8 cellular contexts compared by ENCODE assay signal in genomic region chr19:35744335-35744687, GRCh38. TPM values are rescaled to one million over a fixed set of nuclear protein-coding genes. Genes with fewer than 3 reads are reported as not detected.
DNase-seq lines count a peak whose midpoint lies in the region; ATAC-seq and TF ChIP-seq lines count a peak whose summit lies in the region.

No MANE protein-coding gene starts in this region.

- H3K27me3 ChIP-seq in IMR-90 (ENCODE audit: control insufficient read depth, insufficient read depth, low read length) (no peaks in the 10 kb centered on the region), mucosa of stomach (ENCODE audit: control insufficient read depth, insufficient read depth, low read length) (no peaks in the 10 kb centered on the region)

- in situ Hi-C loops in IMR-90 (cut with MboI; ENCODE audit: low sequenced_read_pairs), result no loop called here

- H3K56ac ChIP-seq in IMR-90 (ENCODE audit: extremely low read depth, insufficient read depth, low read length), result no peak overlapping the region

- H2BK120ac ChIP-seq in IMR-90 (ENCODE audit: low read depth, low read length), result no peak overlapping the region

- peak overlapping the region; percentile 97 for H2AFZ ChIP-seq in IMR-90 (replicated peaks; ENCODE audit: low read length, poor library complexity)

- H4K91ac ChIP-seq in IMR-90 (ENCODE audit: insufficient read depth, low read depth, low read length), result no peak overlapping the region

- CTCF ChIA-PET in IMR-90 (lab: Yijun Ruan, JAX), result no interaction called here

- no peak for TF ChIP-seq RAD21 in IMR-90 (IDR thresholded peaks at IDR 0.05; ENCODE audit: low read length)

- H3K23ac ChIP-seq in IMR-90 (ENCODE audit: low read depth, low read length), result no peak overlapping the region

- H3K9me3 ChIP-seq in IMR-90 (ENCODE audit: control insufficient read depth, insufficient read depth, low read length) (no peaks in the 10 kb centered on the region), mucosa of stomach (ENCODE audit: control insufficient read depth, low read length) (no peaks in the 10 kb centered on the region)

- BruUV-seq in IMR-90 (replicated peaks; lab: Mats Ljungman, UMichigan), result no TSS peak

- intact Hi-C loops in IMR-90 (cut with micrococcal nuclease) (loop anchor here (2.0 kb wide), 2 partner anchors 28 to 76 kb away; no protein-coding TSS in a partner anchor), head of caudate nucleus (cut with DNase I) (loop anchor here (2.0 to 10.0 kb wide), 2 partner anchors 28 to 190 kb away; partner anchors contain the start of gene LRFN3)

- no peak overlapping the region for H4K5ac ChIP-seq in IMR-90 (ENCODE audit: low read depth, low read length)

- peaks cover 0 to 40% of the 10 kb centered on the region in 2 experiments; a peak in 2 of 4 replicates for H3K79me1 ChIP-seq in IMR-90 (ENCODE audit: low read depth in 1 of 2, low read length in 2 of 2)

- H4K8ac ChIP-seq in IMR-90 (ENCODE audit: low read depth in 2 of 2, low read length in 2 of 2), result no peak overlapping the region; a peak in 1 of 4 replicates

- no peak overlapping the region for H3K4ac ChIP-seq in IMR-90 (ENCODE audit: low read depth, low read length)

- TF ChIP-seq CTCF in 22Rv1 (IDR thresholded peaks at IDR 0.05) (no peak), IMR-90 (conservative IDR thresholded peaks at IDR 0.05; ENCODE audit: low read depth, low read length) (no peak), cardiac fibroblast (IDR thresholded peaks at IDR 0.05; ENCODE audit: low read depth, low read length) (no peak)

- peaks cover 7% of the 10 kb centered on the region; the same call in 1 of the 2 replicates for H3K9me1 ChIP-seq in IMR-90 (ENCODE audit: insufficient read depth, low read length)

- WGBS in IMR-90 (ENCODE audit: extremely low coverage in 2 of 2, insufficient read length in 1 of 2), 2 experiments, result no CpG with 5 or more reads among the region's 8 CpGs

- no peak overlapping the region for H3K9ac ChIP-seq in IMR-90 (ENCODE audit: low read depth, low read length)
- H3K9ac ChIP-seq in mucosa of stomach (ENCODE audit: low read length), result no peak overlapping the region

- no peak overlapping the region for H3K14ac ChIP-seq in IMR-90 (replicated peaks; ENCODE audit: low read depth, low read length)

- peak overlapping the region; percentile 78 for H3K4me2 ChIP-seq in IMR-90 (ENCODE audit: low read depth, low read length)

- POLR2A ChIA-PET in IMR-90 (lab: Charles Lee; ENCODE audit: unreplicated experiment), result no interaction called here

- H2AK9ac ChIP-seq in IMR-90 (replicated peaks; ENCODE audit: low read depth, low read length, poor library complexity), result peak overlapping the region; percentile 93

- dilution Hi-C loops in IMR-90 (cut with HindIII; ENCODE audit: low sequenced_read_pairs, unreplicated experiment), result no loop called here

- no peak for DNase-seq in IMR-90
- DNase-seq in cardiac fibroblast (ENCODE audit: low read depth in 2 of 2), result no peak
- DNase-seq in NOMO-1 treated with dmso at 0.1 percent for 144 hours (lab: John Stamatoyannopoulos, UW; ENCODE audit: unreplicated experiment), result no peak
- DNase-seq in head of caudate nucleus, result no peak
- no peak for DNase-seq in nucleus accumbens (lab: John Stamatoyannopoulos, UW)

- H3K4me1 ChIP-seq in IMR-90 (ENCODE audit: control insufficient read depth, insufficient read depth, low read length) (peaks cover 6% of the 10 kb centered on the region; the same call in 1 of the 2 replicates), mucosa of stomach (ENCODE audit: control insufficient read depth, insufficient read depth, low read length) (peaks cover 38% of the 10 kb centered on the region)

- no peak overlapping the region for H3K18ac ChIP-seq in IMR-90 (ENCODE audit: low read depth, low read length)

- ATAC-seq in IMR-90 (ENCODE audit: low read depth) (no peak), GM18867 (IDR thresholded peaks at IDR 0.05; ENCODE audit: unreplicated experiment) (no peak)

- no peaks in the 10 kb centered on the region for H3K36me3 ChIP-seq in IMR-90 (ENCODE audit: control insufficient read depth, insufficient read depth, low read length)
- no peaks in the 10 kb centered on the region for H3K36me3 ChIP-seq in mucosa of stomach (ENCODE audit: control insufficient read depth, insufficient read depth, low read length)

- H2BK15ac ChIP-seq in IMR-90 (ENCODE audit: low read depth, low read length), result no peak overlapping the region

- H2AK5ac ChIP-seq in IMR-90 (ENCODE audit: low read depth, low read length), result peak overlapping the region; percentile 60; the same call in 1 of the 2 replicates

- no peak overlapping the region for H2BK20ac ChIP-seq in IMR-90 (ENCODE audit: low read depth, low read length)

- peak overlapping the region; percentile 50; the same call in 1 of the 2 replicates for H3K4me3 ChIP-seq in IMR-90 (ENCODE audit: insufficient read depth, low read depth, low read length)
- peak overlapping the region; percentile 76 to 86 for H3K4me3 ChIP-seq in cardiac fibroblast (replicated peaks in 1 of 2; ENCODE audit: low read depth in 2 of 2, low read length in 2 of 2)
- H3K4me3 ChIP-seq in mucosa of stomach (ENCODE audit: low read length), result peak overlapping the region; percentile 26

- no peak overlapping the region for H2BK5ac ChIP-seq in IMR-90 (ENCODE audit: low read depth, low read length, poor library complexity, severe bottlenecking)

- no peak for TF ChIP-seq POLR2A in IMR-90 (IDR thresholded peaks at IDR 0.05; ENCODE audit: low read depth, low read length)

- H3K27ac ChIP-seq in 22Rv1, result peak overlapping the region; percentile 98
- H3K27ac ChIP-seq in IMR-90 (ENCODE audit: insufficient read depth, low read length), result no peak overlapping the region; the same call in 1 of the 2 replicates

- no peaks in the 10 kb centered on the region; the same call in 1 of the 2 replicates for H4K20me1 ChIP-seq in IMR-90 (ENCODE audit: insufficient read depth, low read length)

TF ChIP-seq in IMR-90, 13 proteins besides CTCF, POLR2A, EP300 and RAD21:
- TF ChIP-seq BHLHE40 (IDR thresholded peaks at IDR 0.05; ENCODE audit: low read depth, low read length) (no peak), MAZ (IDR thresholded peaks at IDR 0.05; ENCODE audit: borderline replicate concordance, low read depth, low read length) (no peak), NFE2L2 (IDR thresholded peaks at IDR 0.05; ENCODE audit: low read depth, low read length) (no peak), ELK1 (IDR thresholded peaks at IDR 0.05; ENCODE audit: borderline replicate concordance, low read depth, low read length) (no peak), SMC3 (IDR thresholded peaks at IDR 0.05; ENCODE audit: low read depth, low read length) (no peak), CHD1 (IDR thresholded peaks at IDR 0.05; ENCODE audit: low read depth, low read length) (no peak), MAFK (IDR thresholded peaks at IDR 0.05; ENCODE audit: low read depth, low read length) (no peak), FOS (IDR thresholded peaks at IDR 0.05; ENCODE audit: low read depth, low read length) (no peak), USF2 (IDR thresholded peaks at IDR 0.05; ENCODE audit: low read depth, low read length) (no peak), MXI1 (IDR thresholded peaks at IDR 0.05; ENCODE audit: borderline replicate concordance, low read depth, low read length) (no peak), RFX5 (IDR thresholded peaks at IDR 0.05; ENCODE audit: low read depth, low read length) (no peak), CEBPB (IDR thresholded peaks at IDR 0.05; ENCODE audit: low read depth, low read length) (no peak)

RNA-seq across cellular contexts. Expression of gene U2AF1L4, which starts 0.9 kb away (rescaled TPM):
- 6.1 and 8.1 TPM in 2 replicates for total RNA-seq in IMR-90 (2012; rRNA removed)
- 15.0 and 15.6 TPM in 2 replicates for polyA plus RNA-seq in IMR-90 (2012; rRNA removed)
- polyA plus RNA-seq in IMR-90 (2012; cell fraction: cytosol; rRNA removed), result 10.4 and 13.4 TPM in 2 replicates
- polyA plus RNA-seq in IMR-90 (2012; cell fraction: nucleus; rRNA removed; ENCODE audit: low replicate concordance), result 55.1 and 76.6 TPM in 2 replicates

RNA-seq across cellular contexts. Expression of gene PSENEN, which starts 1.1 kb away (rescaled TPM):
- 8.6 and 9.0 TPM in 2 replicates for total RNA-seq in IMR-90 (2012; rRNA removed)
- 47.0 and 59.1 TPM in 2 replicates for polyA plus RNA-seq in IMR-90 (2012; rRNA removed)
- 37.3 and 47.2 TPM in 2 replicates for polyA plus RNA-seq in IMR-90 (2012; cell fraction: cytosol; rRNA removed)
- polyA plus RNA-seq in IMR-90 (2012; cell fraction: nucleus; rRNA removed; ENCODE audit: low replicate concordance), result 8.1 and 11.5 TPM in 2 replicates

RNA-seq across cellular contexts. Expression of gene IGFLR1, which starts 2.1 kb away (rescaled TPM):
- 0.72 and 2.8 TPM in 2 replicates for total RNA-seq in IMR-90 (2012; rRNA removed)
- 2.7 and 3.8 TPM in 2 replicates for polyA plus RNA-seq in IMR-90 (2012; rRNA removed)
- polyA plus RNA-seq in IMR-90 (2012; cell fraction: cytosol; rRNA removed), result 3.1 and 4.5 TPM in 2 replicates
- 2.2 and 6.4 TPM in 2 replicates for polyA plus RNA-seq in IMR-90 (2012; cell fraction: nucleus; rRNA removed; ENCODE audit: low replicate concordance)

RNA-seq across cellular contexts. Expression of gene LIN37, which starts 4.1 kb away (rescaled TPM):
- 12.7 and 12.8 TPM in 2 replicates for total RNA-seq in IMR-90 (2012; rRNA removed)
- 17.2 and 23.1 TPM in 2 replicates for polyA plus RNA-seq in IMR-90 (2012; rRNA removed)
- 23.5 and 32.0 TPM in 2 replicates for polyA plus RNA-seq in IMR-90 (2012; cell fraction: cytosol; rRNA removed)
- 62.1 and 105 TPM in 2 replicates for polyA plus RNA-seq in IMR-90 (2012; cell fraction: nucleus; rRNA removed; ENCODE audit: low replicate concordance)

RNA-seq across cellular contexts. Expression of gene HSPB6, which starts 12.5 kb away (rescaled TPM):
- 5.7 and 6.9 TPM in 2 replicates for total RNA-seq in IMR-90 (2012; rRNA removed)
- polyA plus RNA-seq in IMR-90 (2012; rRNA removed), result 188 and 206 TPM in 2 replicates
- 289 and 477 TPM in 2 replicates for polyA plus RNA-seq in IMR-90 (2012; cell fraction: cytosol; rRNA removed)
- 108 and 164 TPM in 2 replicates for polyA plus RNA-seq in IMR-90 (2012; cell fraction: nucleus; rRNA removed; ENCODE audit: low replicate concordance)

Comparison
In these comparisons a context has a peak if more than half of its experiments do, and no peak if none do; other contexts are left out.
1. H3K4me3 ChIP-seq: peak in every context shown above with its lines; median percentile 81 in cardiac fibroblast; 50 in IMR-90; 26 in mucosa of stomach.